8 cellular contexts compared by ENCODE assay signal in the genomic region with DNA sequence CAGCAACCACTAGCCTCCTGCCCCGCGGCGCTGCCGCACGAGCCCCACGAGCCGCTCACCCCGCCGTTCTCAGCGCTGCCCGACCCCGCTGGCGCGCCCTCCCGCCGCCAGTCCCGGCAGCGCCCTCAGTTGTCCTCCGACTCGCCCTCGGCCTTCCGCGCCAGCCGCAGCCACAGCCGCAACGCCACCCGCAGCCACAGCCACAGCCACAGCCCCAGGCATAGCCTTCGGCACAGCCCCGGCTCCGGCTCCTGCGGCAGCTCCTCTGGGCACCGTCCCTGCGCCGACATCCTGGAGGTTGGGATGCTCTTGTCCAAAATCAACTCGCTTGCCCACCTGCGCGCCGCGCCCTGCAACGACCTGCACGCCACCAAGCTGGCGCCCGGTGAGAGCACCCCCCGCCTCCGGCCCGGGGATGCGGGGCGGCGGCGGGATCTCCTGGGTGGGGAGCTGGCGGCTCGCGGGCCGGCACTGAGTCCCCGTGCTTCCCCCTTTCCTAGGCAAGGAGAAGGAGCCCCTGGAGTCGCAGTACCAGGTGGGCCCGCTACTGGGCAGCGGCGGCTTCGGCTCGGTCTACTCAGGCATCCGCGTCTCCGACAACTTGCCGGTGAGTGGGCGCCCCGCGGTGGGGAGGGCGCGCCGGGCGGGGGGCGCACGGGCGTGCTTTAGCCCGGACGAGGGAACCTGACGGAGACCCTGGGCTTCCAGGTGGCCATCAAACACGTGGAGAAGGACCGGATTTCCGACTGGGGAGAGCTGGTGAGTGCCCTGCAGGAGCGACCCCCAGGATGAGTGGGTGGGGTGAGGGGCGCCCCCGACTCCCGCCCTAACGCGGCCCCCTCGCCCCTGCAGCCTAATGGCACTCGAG. TPM values are rescaled to one million over a fixed set of nuclear protein-coding genes. Genes with fewer than 3 reads are reported as not detected.
A peak's percentile ranks its signal among the peaks of the same experiment; 100 is the strongest.
DNase-seq lines count a peak whose midpoint lies in the region; ATAC-seq and TF ChIP-seq lines count a peak whose summit lies in the region.

No MANE protein-coding gene starts in this region.

- H3K9ac ChIP-seq in skeletal muscle satellite cell (ENCODE audit: low read depth, low read length) = peak overlapping the region; percentile 88

- DNase-seq in DMS79 treated with DMSO at 0.1 percent for 48 hours (lab: John Stamatoyannopoulos, UW) (peak; percentile 69), HK-2 (ENCODE audit: unreplicated experiment) (peak; percentile 64), ascending aorta (ENCODE audit: low spot score in 2 of 2) (peak in 1 of 2 donors; percentile 82), iPS DF 6.9 (ENCODE audit: low read depth, low spot score) (no peak), NCI-H446 treated with DMSO at 0.1 percent for 48 hours (lab: John Stamatoyannopoulos, UW) (no peak)

- H3K4me2 ChIP-seq in skeletal muscle satellite cell (ENCODE audit: low read length) = peak overlapping the region; percentile 99

- H3K4me3 ChIP-seq in ascending aorta (peak overlapping the region; percentile 91 to 92), iPS DF 6.9 (ENCODE audit: low read length) (peak overlapping the region; percentile 97), skeletal muscle satellite cell (ENCODE audit: low read length) (peak overlapping the region; percentile 87)

- H3K9me3 ChIP-seq in ascending aorta (no peaks in the 10 kb centered on the region), iPS DF 6.9 (ENCODE audit: control insufficient read depth, insufficient read depth, low read length) (no peaks in the 10 kb centered on the region), skeletal muscle satellite cell (replicated peaks; ENCODE audit: low read length) (no peaks in the 10 kb centered on the region)

- no CpG with 5 or more reads among the region's 89 CpGs for WGBS in iPS DF 6.9 (ENCODE audit: insufficient coverage, insufficient read length)

- H3K27me3 ChIP-seq in ascending aorta (no peaks in the 10 kb centered on the region), iPS DF 6.9 (ENCODE audit: control insufficient read depth, insufficient read depth, low read length) (no peaks in the 10 kb centered on the region), skeletal muscle satellite cell (ENCODE audit: control insufficient read depth, insufficient read depth, low read length) (no peaks in the 10 kb centered on the region)

- TF ChIP-seq POLR2A in Raji (IDR thresholded peaks at IDR 0.05; ENCODE audit: insufficient read depth, low read depth, low read length) = peak; percentile 64

- H3K36me3 ChIP-seq in ascending aorta (peaks cover 30 to 33% of the 10 kb centered on the region in 2 donors), iPS DF 6.9 (ENCODE audit: control insufficient read depth, insufficient read depth, low read length) (peaks cover 34% of the 10 kb centered on the region; the same call in 1 of the 2 replicates), skeletal muscle satellite cell (ENCODE audit: insufficient read depth, low read length) (peaks cover 19% of the 10 kb centered on the region)

- peak; percentile 24 for ATAC-seq in GM21367 (IDR thresholded peaks at IDR 0.05; ENCODE audit: unreplicated experiment)

- H3K4me1 ChIP-seq in ascending aorta = peaks cover 0 to 21% of the 10 kb centered on the region in 2 donors
- H3K4me1 ChIP-seq in iPS DF 6.9 (ENCODE audit: control insufficient read depth, insufficient read depth, low read length) = peaks cover 5% of the 10 kb centered on the region; the same call in 1 of the 2 replicates
- peaks cover 21% of the 10 kb centered on the region for H3K4me1 ChIP-seq in skeletal muscle satellite cell (ENCODE audit: control insufficient read depth, insufficient read depth, low read length)

- H3K27ac ChIP-seq in ascending aorta = peak overlapping the region; percentile 89 to 93
- H3K27ac ChIP-seq in iPS DF 6.9 (ENCODE audit: low read length) = no peak overlapping the region

- intact Hi-C loops in ascending aorta (cut with DNase I) = loop anchor here (1.0 kb wide), 1 partner anchor 68 kb away; no protein-coding TSS in a partner anchor

- peak in 2 of 3 experiments; percentile 36 to 47 for TF ChIP-seq CTCF in ascending aorta (IDR thresholded peaks at IDR 0.05)

RNA-seq across cellular contexts. Expression of gene PIM1, which starts 0.6 kb away (rescaled TPM):
- 17.7 TPM for total RNA-seq in ascending aorta
- 2.2 and 3.0 TPM in 2 replicates for total RNA-seq in skeletal muscle satellite cell (2012; rRNA removed)

Comparison
In these comparisons a context has a peak if more than half of its experiments do, and no peak if none do; other contexts are left out.
1. DNase-seq: peak in DMS79 treated with DMSO at 0.1 percent for 48 hours (single experiment) and HK-2 (single experiment); none in iPS DF 6.9 (single experiment) and NCI-H446 treated with DMSO at 0.1 percent for 48 hours (single experiment).
2. Peak in every context shown above with its lines, with median percentiles within 50 percentile points of each other: H3K4me3 ChIP-seq.